20 cellular contexts compared by ENCODE assay signal in the genomic region with DNA sequence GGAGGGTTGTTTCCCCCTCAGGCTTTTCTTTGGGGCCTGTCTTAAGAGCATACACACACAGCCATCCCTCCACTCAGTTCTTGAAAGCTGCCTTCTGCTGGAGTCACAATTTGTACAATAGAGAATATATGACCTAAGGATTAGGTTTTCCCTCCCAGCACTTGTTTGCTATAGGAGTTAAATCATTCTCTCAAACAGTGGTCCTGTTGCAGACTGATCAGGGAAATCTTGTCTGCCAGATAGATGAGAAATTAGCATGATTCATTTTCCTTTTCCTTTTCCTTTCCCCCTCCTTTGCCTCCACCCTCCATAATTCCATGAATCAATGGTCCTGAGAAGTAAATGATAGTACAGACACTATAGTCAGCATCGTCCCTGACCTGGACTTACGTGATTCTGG. TPM values are rescaled to one million over a fixed set of nuclear protein-coding genes. Genes with fewer than 3 reads are reported as not detected.
DNase-seq lines count a peak whose midpoint lies in the region; FAIRE-seq and TF ChIP-seq lines count a peak whose summit lies in the region.
"Had no signal": no experiment of that assay in that cellular context is flagged by ENCODE, and none has a peak within 500 bp of the region (broad histone marks: within the 10 kb centered on the region; RNA-seq: fewer than 3 reads in every experiment).

No MANE protein-coding gene starts in this region.

- peaks cover 73% of the 10 kb centered on the region for H3K79me2 ChIP-seq in keratinocyte (ENCODE audit: control insufficient read depth, insufficient read depth, low read length)

- H3K27ac ChIP-seq in keratinocyte (ENCODE audit: control insufficient read depth, insufficient read depth, low read length) (peak overlapping the region; percentile 75), dorsolateral prefrontal cortex (no peak overlapping the region)
- H3K27ac ChIP-seq: cardiac muscle cell, Peyer's patch, VCaP had no signal

- peak overlapping the region; percentile 91 for H3K9ac ChIP-seq in adipocyte (ENCODE audit: low read length)
- H3K9ac ChIP-seq in keratinocyte (ENCODE audit: control insufficient read depth, extremely low read depth, insufficient read depth, low read length), result peak overlapping the region; percentile 48

- H4K20me1 ChIP-seq in keratinocyte (ENCODE audit: control insufficient read depth, extremely low read depth, insufficient read depth, low read length), result no peaks in the 10 kb centered on the region

- H2AFZ ChIP-seq in keratinocyte (ENCODE audit: control insufficient read depth, low read length), result no peak overlapping the region

- H3K4me2 ChIP-seq in keratinocyte (ENCODE audit: control insufficient read depth, extremely low read depth, insufficient read depth, low read depth, low read length), result peak overlapping the region; percentile 79

- H3K9me3 ChIP-seq in adipocyte (ENCODE audit: control insufficient read depth, low read length) (no peaks in the 10 kb centered on the region), keratinocyte (ENCODE audit: control insufficient read depth, low read depth, low read length) (no peaks in the 10 kb centered on the region)
- H3K9me3 ChIP-seq: Peyer's patch had no signal

- H3K36me3 ChIP-seq in adipocyte (ENCODE audit: control insufficient read depth, insufficient read depth, low read length, severe bottlenecking), result peaks cover 23% of the 10 kb centered on the region
- peaks cover 11 to 29% of the 10 kb centered on the region in 2 experiments for H3K36me3 ChIP-seq in keratinocyte (ENCODE audit: control insufficient read depth in 2 of 2, extremely low read depth in 1 of 2, insufficient read depth in 2 of 2, low read length in 2 of 2)
- H3K36me3 ChIP-seq: cardiac muscle cell, Peyer's patch had no signal

- H3K4me3 ChIP-seq in adipocyte (ENCODE audit: low read length), result peak overlapping the region; percentile 91
- H3K4me3 ChIP-seq in keratinocyte (ENCODE audit: control insufficient read depth in 2 of 3, extremely low read depth in 1 of 3, insufficient read depth in 2 of 3, low read depth in 1 of 3, low read length in 3 of 3), result peak overlapping the region in 1 of 3 experiments; percentile 77
- H3K4me3 ChIP-seq in retinal pigment epithelial cell (ENCODE audit: low read length), result peak overlapping the region; percentile 19
- H3K4me3 ChIP-seq in dorsolateral prefrontal cortex, result no peak overlapping the region
- H3K4me3 ChIP-seq: cardiac muscle cell, Peyer's patch had no signal

- dilution Hi-C loops in keratinocyte (cut with MboI; ENCODE audit: extremely low pct_ligation_motif_present, low sequenced_read_pairs), result no loop called here

- peak; percentile 77 for FAIRE-seq in keratinocyte (lab: Jason Lieb, UNC)

- H3K9me1 ChIP-seq in keratinocyte (ENCODE audit: control insufficient read depth, extremely low read depth, insufficient read depth, low read length), result no peaks in the 10 kb centered on the region

- intact Hi-C loops in dorsolateral prefrontal cortex (cut with DNase I), result loop anchor here (5.0 to 10.0 kb wide), 3 partner anchors 129 to 189 kb away; partner anchors contain the start of gene ME3 (in 2 of the 2)

- peaks cover 47% of the 10 kb centered on the region for H3K4me1 ChIP-seq in adipocyte (ENCODE audit: control insufficient read depth, insufficient read depth, low read length)
- H3K4me1 ChIP-seq in keratinocyte (ENCODE audit: control insufficient read depth, extremely low read depth, insufficient read depth, low read length), result peaks cover 47% of the 10 kb centered on the region

- H3K27me3 ChIP-seq in adipocyte (replicated peaks; ENCODE audit: control insufficient read depth, insufficient read depth, low read length), result no peaks in the 10 kb centered on the region
- no peaks in the 10 kb centered on the region for H3K27me3 ChIP-seq in keratinocyte (ENCODE audit: control insufficient read depth, extremely low read depth, insufficient read depth, low read length)
- H3K27me3 ChIP-seq in dorsolateral prefrontal cortex, result peaks cover 0 to 34% (median 0%) of the 10 kb centered on the region in 45 donors
- H3K27me3 ChIP-seq: cardiac muscle cell, Peyer's patch had no signal

- peak; percentile 82 for DNase-seq in ELR (ENCODE audit: low read depth)
- no peak for DNase-seq in adipocyte (ENCODE audit: low read depth)
- DNase-seq in keratinocyte (ENCODE audit: low read depth, low spot score), result no peak
- DNase-seq in retinal pigment epithelial cell (ENCODE audit: low read depth), result no peak
- DNase-seq in GDM1 (lab: John Stamatoyannopoulos, UW), result no peak
- no peak for DNase-seq in kidney glomerular epithelial cell (lab: John Stamatoyannopoulos, UW)
- no peak for DNase-seq in dorsolateral prefrontal cortex
- DNase-seq in NCI-H446 treated with DMSO at 0.1 percent for 48 hours (lab: John Stamatoyannopoulos, UW), result no peak
- DNase-seq: activated naive CD4-positive, alpha-beta T cell treated with Interleukin-2 at 50 U/mL for 16 hours; DMS153; glutamatergic neuron; islet precursor cell; NCI-H2081; NCI-H526 treated with DMSO at 0.1 percent for 48 hours; Peyer's patch; right cardiac atrium; stimulated activated CD4-positive, alpha-beta T cell treated with anti-CD3 and anti-CD28 coated beads, Interleukin-4, amount 100 ng/mL, for 4 hours had no signal

- TF ChIP-seq CTCF in keratinocyte (optimal IDR thresholded peaks at IDR 0.05 in 1 of 3, IDR thresholded peaks at IDR 0.05 in 1 of 3, conservative IDR thresholded peaks at IDR 0.05 in 1 of 3; ENCODE audit: extremely low read depth in 1 of 3, insufficient read depth in 2 of 3, low read length in 3 of 3) (no peak), retinal pigment epithelial cell (conservative IDR thresholded peaks at IDR 0.05; ENCODE audit: low read depth, low read length) (no peak), dorsolateral prefrontal cortex (IDR thresholded peaks at IDR 0.05 in 54 of 56, conservative IDR thresholded peaks at IDR 0.05 in 2 of 56; ENCODE audit: low read depth in 1 of 56, partially characterized antibody in 56 of 56) (no peak)

RNA-seq across cellular contexts. Expression of gene PRSS23, which starts 3.3 kb away (rescaled TPM):
- polyA plus RNA-seq in keratinocyte, result 126 to 168 TPM (median 143 TPM) in 3 replicates
- polyA plus RNA-seq in keratinocyte (2011; ENCODE audit: low read depth), result 61.9 TPM
- polyA plus RNA-seq in keratinocyte (2011; cell fraction: cytosol; rRNA removed), result 77.7 and 94.8 TPM in 2 replicates
- polyA plus RNA-seq in keratinocyte (2011; cell fraction: nucleus; rRNA removed), result 145 and 184 TPM in 2 replicates
- polyA plus RNA-seq in keratinocyte (2012; ENCODE audit: low replicate concordance), result 112 and 148 TPM in 2 replicates
- 143 to 157 TPM (median 154 TPM) in 3 replicates for polyA minus RNA-seq in keratinocyte
- polyA minus RNA-seq in keratinocyte (2011; cell fraction: cytosol; rRNA and poly(A)+ RNA removed), result 114 TPM
- 89.4 and 205 TPM in 2 replicates for polyA minus RNA-seq in keratinocyte (2011; cell fraction: nucleus; rRNA and poly(A)+ RNA removed)
- 10 to 100 TPM in 93 of 120 experiments, 1 to 10 TPM in 27; 5.7 to 31.6 (median 13.1) TPM for total RNA-seq in dorsolateral prefrontal cortex
- total RNA-seq: B cell had no signal

Comparison
In these comparisons a context has a peak if more than half of its experiments do, and no peak if none do; other contexts are left out.
1. H3K4me3 ChIP-seq: peak in adipocyte (single experiment) and retinal pigment epithelial cell (single experiment); none in dorsolateral prefrontal cortex (0 of 59).